8 cellular contexts compared by ENCODE assay signal in the genomic region with DNA sequence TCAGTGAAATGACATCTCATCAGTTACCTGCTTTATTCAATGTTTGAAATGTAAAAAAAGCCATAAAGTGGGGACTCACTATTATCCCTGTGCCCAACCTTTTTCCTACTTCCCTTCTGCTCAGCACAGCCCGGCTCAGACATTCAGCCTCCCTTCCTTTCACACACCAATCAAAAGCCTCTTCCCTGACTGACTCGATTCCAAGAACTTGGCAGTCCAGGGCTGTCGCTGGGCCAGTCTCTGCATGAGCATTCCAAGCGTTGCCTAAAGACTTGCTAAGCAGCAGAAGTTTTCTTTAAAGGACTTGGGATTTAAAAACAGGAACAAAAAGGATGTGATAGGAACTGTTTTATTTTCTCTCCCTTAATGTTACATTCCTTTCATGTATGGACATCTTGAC. TPM values are rescaled to one million over a fixed set of nuclear protein-coding genes. Genes with fewer than 3 reads are reported as not detected.
A peak's percentile ranks its signal among the peaks of the same experiment; 100 is the strongest.
DNase-seq lines count a peak whose midpoint lies in the region; ATAC-seq, FAIRE-seq and TF ChIP-seq lines count a peak whose summit lies in the region.

No MANE protein-coding gene starts in this region.

- intact Hi-C loops in left ventricle myocardium inferior (cut with micrococcal nuclease) (no loop called here), pancreas (cut with DNase I) (no loop called here)

- DNase-seq in DMS 273 (lab: John Stamatoyannopoulos, UW; ENCODE audit: unreplicated experiment) (peak; percentile 50), left ventricle myocardium inferior (peak; percentile 57), pancreas (peak in 4 of 6 donors; percentile 28 to 60 (median 45)), NOMO-1 treated with dmso at 0.1 percent for 144 hours (lab: John Stamatoyannopoulos, UW; ENCODE audit: unreplicated experiment) (no peak), GOT3 (lab: John Stamatoyannopoulos, UW) (no peak), NCI-H187 (lab: John Stamatoyannopoulos, UW) (no peak)

- H3K27me3 Mint-ChIP-seq in brain: no peaks in the 10 kb centered on the region

- H3K27ac ChIP-seq in left ventricle myocardium inferior (replicated peaks) (peak overlapping the region; percentile 61), pancreas (peak overlapping the region in 2 of 4 donors; percentile 25 to 26)

- peak overlapping the region in 4 of 5 experiments; percentile 51 to 88 (median 85) for H3K27ac Mint-ChIP-seq in brain

- ATAC-seq in pancreas: peak; percentile 70 to 94 (median 89)
- ATAC-seq in GM21737 (IDR thresholded peaks at IDR 0.05; ENCODE audit: unreplicated experiment): no peak

- H3K4me3 Mint-ChIP-seq in brain: peak overlapping the region; percentile 1 to 68 (median 38)

- no peaks in the 10 kb centered on the region for H3K9me3 Mint-ChIP-seq in brain

- H3K9me3 ChIP-seq in left ventricle myocardium inferior (replicated peaks) (no peaks in the 10 kb centered on the region), pancreas (no peaks in the 10 kb centered on the region)

- FAIRE-seq in pancreas (lab: Jason Lieb, UNC): no peak

- peak overlapping the region; percentile 20 for H3K4me3 ChIP-seq in left ventricle myocardium inferior
- no peak overlapping the region for H3K4me3 ChIP-seq in pancreas

- no peaks in the 10 kb centered on the region for H3K36me3 Mint-ChIP-seq in brain

- H3K27me3 ChIP-seq in left ventricle myocardium inferior (ENCODE audit: low read depth): no peaks in the 10 kb centered on the region
- H3K27me3 ChIP-seq in pancreas: no peaks in the 10 kb centered on the region

- no peaks in the 10 kb centered on the region for H3K36me3 ChIP-seq in left ventricle myocardium inferior
- no peaks in the 10 kb centered on the region for H3K36me3 ChIP-seq in pancreas

- peaks cover 20% of the 10 kb centered on the region for H3K4me1 Mint-ChIP-seq in brain

- WGBS in pancreas, 2 donors: 9 to 10% methylated on average over 4 of the region's 4 CpGs

- peaks cover 32% of the 10 kb centered on the region for H3K4me1 ChIP-seq in left ventricle myocardium inferior
- H3K4me1 ChIP-seq in pancreas: peaks cover 3 to 27% (median 13%) of the 10 kb centered on the region in 3 donors

- TF ChIP-seq CTCF in brain (conservative IDR thresholded peaks at IDR 0.05): no peak
- TF ChIP-seq CTCF in left ventricle myocardium inferior (IDR thresholded peaks at IDR 0.05; ENCODE audit: borderline replicate concordance): no peak
- no peak for TF ChIP-seq CTCF in pancreas (IDR thresholded peaks at IDR 0.05)

RNA-seq across cellular contexts. Expression of gene ITPR2, which starts 22.7 kb away (rescaled TPM):
- polyA plus RNA-seq in brain (ENCODE audit: insufficient read depth, low read depth, low replicate concordance): 1.6 TPM
- 15.8 TPM for total RNA-seq in left ventricle myocardium inferior
- total RNA-seq in pancreas: 10 to 100 TPM; 19.9 to 51.8 (median 29.3) TPM
- polyA plus RNA-seq in pancreas: 1 to 10 TPM; 3.3 TPM

Comparison
In these comparisons a context has a peak if more than half of its experiments do, and no peak if none do; other contexts are left out.
1. DNase-seq: peak in DMS 273 (single experiment), left ventricle myocardium inferior (single experiment) and pancreas (4 of 6); none in NOMO-1 treated with dmso at 0.1 percent for 144 hours (single experiment), GOT3 (single experiment) and NCI-H187 (0 of 2).